Comparison of ENCODE assay signal across 8 cellular contexts in genomic region chr5:181248277-181248676, GRCh38. TPM values are rescaled to one million over a fixed set of nuclear protein-coding genes. Genes with fewer than 3 reads are reported as not detected.
DNase-seq lines count a peak whose midpoint lies in the region; ATAC-seq and TF ChIP-seq lines count a peak whose summit lies in the region.

No MANE protein-coding gene starts in this region.

- no peak for TF ChIP-seq POLR2A in breast epithelium (IDR thresholded peaks at IDR 0.05)

- DNase-seq in heart right ventricle (no peak), cardiac septum (ENCODE audit: low spot score) (no peak), breast epithelium (ENCODE audit: low spot score in 2 of 2) (no peak), mesothelial cell of epicardium (ENCODE audit: low spot score in 2 of 2, unreplicated experiment in 2 of 2) (no peak), aorta (no peak), NCI-H2171 (lab: John Stamatoyannopoulos, UW) (no peak), mucosa of descending colon (no peak)
- DNase-seq in effector CD8-positive, alpha-beta T cell (lab: John Stamatoyannopoulos, UW) = no peak

- intact Hi-C loops in heart right ventricle (cut with DNase I) (loop anchor here in 2 of 10 donors (10.0 kb wide), 2 partner anchors 63 to 433 kb away; no protein-coding TSS in a partner anchor), cardiac septum (cut with DNase I) (loop anchor here (10.0 kb wide), 1 partner anchor 433 kb away; no protein-coding TSS in a partner anchor), breast epithelium (cut with DNase I; ENCODE audit: low total_unique reads) (loop anchor here (10.0 kb wide), 1 partner anchor 53 kb away; no protein-coding TSS in a partner anchor), aorta (cut with DNase I) (loop anchor here in 1 of 2 donors (10.0 kb wide), 1 partner anchor 443 kb away; the partner anchor contains the start of gene MGAT1), mucosa of descending colon (cut with DNase I, micrococcal nuclease) (no loop called here)

- TF ChIP-seq CTCF in heart right ventricle (IDR thresholded peaks at IDR 0.05) (no peak), breast epithelium (IDR thresholded peaks at IDR 0.05) (no peak), mesothelial cell of epicardium (IDR thresholded peaks at IDR 0.05; ENCODE audit: unreplicated experiment) (no peak), mucosa of descending colon (IDR thresholded peaks at IDR 0.05) (no peak)

- peak overlapping the region; percentile 96 for H3K27ac Mint-ChIP-seq in mesothelial cell of epicardium

- H3K9me3 Mint-ChIP-seq in mesothelial cell of epicardium = no peaks in the 10 kb centered on the region

- peaks cover 40% of the 10 kb centered on the region for H3K4me1 Mint-ChIP-seq in mesothelial cell of epicardium

- peaks cover 15 to 82% (median 71%) of the 10 kb centered on the region in 9 donors for H3K4me1 ChIP-seq in heart right ventricle
- H3K4me1 ChIP-seq in breast epithelium = peaks cover 0 to 23% of the 10 kb centered on the region in 2 donors
- peaks cover 1 to 2% of the 10 kb centered on the region in 2 donors for H3K4me1 ChIP-seq in aorta (ENCODE audit: control insufficient read depth in 1 of 2, insufficient read depth in 2 of 2, low read length in 2 of 2)
- peaks cover 37% of the 10 kb centered on the region for H3K4me1 ChIP-seq in mucosa of descending colon (ENCODE audit: low read depth)

- H3K36me3 ChIP-seq in heart right ventricle = peaks cover 0 to 34% (median 7%) of the 10 kb centered on the region in 9 donors
- H3K36me3 ChIP-seq in breast epithelium = no peaks in the 10 kb centered on the region
- H3K36me3 ChIP-seq in aorta (ENCODE audit: control insufficient read depth in 1 of 2, insufficient read depth in 2 of 2, low read length in 1 of 2) = peaks cover 0 to 1% of the 10 kb centered on the region in 2 donors
- no peaks in the 10 kb centered on the region for H3K36me3 ChIP-seq in mucosa of descending colon (ENCODE audit: low read depth)

- H3K27me3 Mint-ChIP-seq in mesothelial cell of epicardium (ENCODE audit: low read depth) = no peaks in the 10 kb centered on the region

- H3K4me3 Mint-ChIP-seq in mesothelial cell of epicardium = peak overlapping the region; percentile 90

- WGBS in heart right ventricle, 2 donors = 65 to 67% methylated on average over 4 of the region's 4 CpGs
- 58 to 62% methylated on average over 4 of the region's 4 CpGs for WGBS in aorta, 2 donors

- H3K27me3 ChIP-seq in heart right ventricle (no peaks in the 10 kb centered on the region), breast epithelium (no peaks in the 10 kb centered on the region), aorta (ENCODE audit: control insufficient read depth in 1 of 2, insufficient read depth in 2 of 2, low read length in 1 of 2) (no peaks in the 10 kb centered on the region)

- H3K9me3 ChIP-seq in heart right ventricle (no peaks in the 10 kb centered on the region), breast epithelium (no peaks in the 10 kb centered on the region), aorta (ENCODE audit: control insufficient read depth, low read length) (no peaks in the 10 kb centered on the region), mucosa of descending colon (no peaks in the 10 kb centered on the region)

- no peaks in the 10 kb centered on the region for H3K36me3 Mint-ChIP-seq in mesothelial cell of epicardium

- peak overlapping the region in 9 of 10 donors; percentile 60 to 94 (median 81) for H3K4me3 ChIP-seq in heart right ventricle
- peak overlapping the region in 2 of 3 donors; percentile 79 to 86 for H3K4me3 ChIP-seq in breast epithelium
- H3K4me3 ChIP-seq in aorta (ENCODE audit: low read length in 2 of 2) = peak overlapping the region; percentile 16 to 36
- no peak overlapping the region for H3K4me3 ChIP-seq in mucosa of descending colon

- ATAC-seq in heart right ventricle = no peak
- ATAC-seq in aorta (ENCODE audit: low FRiP score) = no peak
- no peak for ATAC-seq in mucosa of descending colon

- H3K27ac ChIP-seq in heart right ventricle (peak overlapping the region in 9 of 10 donors; percentile 93 to 99 (median 98)), breast epithelium (peak overlapping the region; percentile 71 to 97), aorta (ENCODE audit: low read depth in 1 of 2, low read length in 2 of 2) (no peak overlapping the region)

RNA-seq across cellular contexts. Expression of gene RACK1, which starts 4.6 kb away (rescaled TPM):
- total RNA-seq in heart right ventricle (100 to 1,000 TPM; 581 to 916 (median 631) TPM), cardiac septum (557 TPM), breast epithelium (1,000 to 10,000 TPM; 2,096 to 2,842 (median 2,553) TPM), mesothelial cell of epicardium (2,008 to 2,083 TPM (median 2,030 TPM) in 3 replicates), aorta (1,000 to 10,000 TPM in 1 of 2 donors, 100 to 1,000 TPM in 1; 922 to 1,191 TPM), mucosa of descending colon (1,000 to 10,000 TPM; 1,078 to 1,367 (median 1,218) TPM)
- polyA plus RNA-seq in heart right ventricle (1,000 to 10,000 TPM; 1,025 to 2,221 TPM), aorta (1,000 to 10,000 TPM; 1,838 to 2,024 TPM)

RNA-seq across cellular contexts. Expression of gene TRIM52, which starts 12.7 kb away (rescaled TPM):
- total RNA-seq in heart right ventricle = 10 to 100 TPM in 1 of 10 donors, 1 to 10 TPM in 9; 5.5 to 15.8 (median 7.5) TPM
- 10 to 100 TPM in 1 of 2 donors, 1 to 10 TPM in 1; 4.1 to 27.1 TPM for polyA plus RNA-seq in heart right ventricle
- 9.1 TPM for total RNA-seq in cardiac septum
- 10 to 100 TPM; 12.8 to 18.6 (median 18.4) TPM for total RNA-seq in breast epithelium
- 12.8 to 14.6 TPM (median 13.3 TPM) in 3 replicates for total RNA-seq in mesothelial cell of epicardium
- 10 to 100 TPM; 11.9 to 18.7 TPM for total RNA-seq in aorta
- polyA plus RNA-seq in aorta = 10 to 100 TPM in 1 of 2 donors, 1 to 10 TPM in 1; 3.0 to 19.3 TPM
- 10 to 100 TPM; 11.6 to 18.8 (median 15.8) TPM for total RNA-seq in mucosa of descending colon

RNA-seq across cellular contexts. Expression of gene TRIM41, which starts 25.2 kb away (rescaled TPM):
- total RNA-seq in heart right ventricle (10 to 100 TPM; 17.3 to 28.2 (median 26.0) TPM), cardiac septum (33.0 TPM), breast epithelium (10 to 100 TPM; 14.1 to 16.0 (median 15.1) TPM), mesothelial cell of epicardium (27.9 to 28.1 TPM (median 27.9 TPM) in 3 replicates), aorta (10 to 100 TPM; 15.2 to 21.4 TPM), mucosa of descending colon (10 to 100 TPM; 25.6 to 34.0 (median 27.6) TPM)
- polyA plus RNA-seq in heart right ventricle (10 to 100 TPM; 12.1 to 20.5 TPM), aorta (10 to 100 TPM; 15.7 to 22.2 TPM)

RNA-seq across cellular contexts. Expression of gene TRIM7, which starts 43.3 kb away (rescaled TPM):
- 1 to 10 TPM; 4.4 to 9.5 (median 6.0) TPM for total RNA-seq in heart right ventricle
- polyA plus RNA-seq in heart right ventricle = 10 to 100 TPM in 1 of 2 donors, 1 to 10 TPM in 1; 3.9 to 30.8 TPM
- total RNA-seq in cardiac septum = 6.4 TPM
- 1 to 10 TPM in 2 of 3 donors, under 1 TPM in 1; 0.29 to 5.4 (median 5.2) TPM for total RNA-seq in breast epithelium
- 0.57 to 0.72 TPM (median 0.62 TPM) in 3 replicates for total RNA-seq in mesothelial cell of epicardium
- total RNA-seq in aorta = 1 to 10 TPM; 3.0 to 6.9 TPM
- polyA plus RNA-seq in aorta = 1 to 10 TPM; 4.3 to 6.3 TPM
- 1 to 10 TPM; 1.5 to 3.9 (median 3.2) TPM for total RNA-seq in mucosa of descending colon

Comparison
In these comparisons a context has a peak if more than half of its experiments do, and no peak if none do; other contexts are left out.
1. H3K27ac ChIP-seq: peak in heart right ventricle (9 of 10) and breast epithelium (2 of 2); none in aorta (0 of 2).
2. intact Hi-C loops: an anchor here in cardiac septum (10.0 kb wide) and breast epithelium (10.0 kb wide); none called in mucosa of descending colon.